ENCODE assay signal across 26 cellular contexts in genomic region chr5:42090162-42090561, GRCh38.
"Had no signal": no experiment of that assay in that cellular context is flagged by ENCODE, and none has a peak within 500 bp of the region (broad histone marks: within the 10 kb centered on the region; RNA-seq: fewer than 3 reads in every experiment).

No MANE protein-coding gene starts in this region.

- H3K9me3 Mint-ChIP-seq: nephron progenitor cell had no signal

- H3K4me3 Mint-ChIP-seq: immature natural killer cell; naive thymus-derived CD8-positive, alpha-beta T cell; nephron progenitor cell; stimulated activated memory B cell treated with anti-CD40 and anti-IgM and Interleukin-4, amounts not matched to agents 10 μg/mL and 1 μg/mL and 100 μg/mL, for 72 hours; stimulated activated naive CD8-positive, alpha-beta T cell treated with anti-CD3 and anti-CD28 coated beads, Interleukin-15, Interleukin-2, amounts not matched to agents 100 ng/mL and 50 ng/mL, for 24 hours had no signal

- H3K4me1 ChIP-seq: esophagus squamous epithelium, lower lobe of right lung, prostate gland, right atrium auricular region, suprapubic skin, transverse colon, upper lobe of right lung, uterus had no signal

- FAIRE-seq: endothelial cell of umbilical vein, frontal cortex had no signal

- H3K27me3 ChIP-seq: esophagus squamous epithelium, right atrium auricular region, suprapubic skin, transverse colon, upper lobe of right lung, uterus had no signal

- H3K36me3 ChIP-seq: esophagus squamous epithelium, lower lobe of right lung, prostate gland, right atrium auricular region, suprapubic skin, transverse colon, upper lobe of right lung, uterus had no signal

- H3K27ac ChIP-seq: coronary artery, esophagus squamous epithelium, lower lobe of right lung, prostate gland, right atrium auricular region, suprapubic skin, transverse colon, upper lobe of right lung, uterus had no signal

- DNase-seq: dermis blood vessel endothelial cell; effector memory CD4-positive, alpha-beta T cell; erythroblast; esophagus squamous epithelium; hypothalamus; immature natural killer cell; islet precursor cell; left ventricle myocardium superior; lower lobe of right lung; naive thymus-derived CD8-positive, alpha-beta T cell; nephron progenitor cell; nucleus accumbens; stimulated activated CD4-positive, alpha-beta T cell treated with anti-CD3 and anti-CD28 coated beads, Interleukin-2, amount 100 ng/mL, for 24 hours; stimulated activated CD4-positive, alpha-beta T cell treated with anti-CD3 and anti-CD28 coated beads, Interleukin-4, amount 100 ng/mL, for 24 hours; transverse colon; upper lobe of right lung; uterus had no signal

- H3K4me3 ChIP-seq: coronary artery, esophagus squamous epithelium, lower lobe of right lung, prostate gland, right atrium auricular region, suprapubic skin, transverse colon, upper lobe of right lung, uterus had no signal

- H3K36me3 Mint-ChIP-seq: immature natural killer cell; naive thymus-derived CD8-positive, alpha-beta T cell; stimulated activated memory B cell treated with anti-CD40 and anti-IgM and Interleukin-4, amounts not matched to agents 10 μg/mL and 1 μg/mL and 100 μg/mL, for 72 hours had no signal

- ATAC-seq: left ventricle myocardium superior; lower lobe of right lung; naive thymus-derived CD8-positive, alpha-beta T cell; sciatic nerve; stimulated activated memory B cell treated with anti-CD40 and anti-IgM and Interleukin-4, amounts not matched to agents 10 μg/mL and 1 μg/mL and 100 μg/mL, for 72 hours; upper lobe of right lung had no signal

- H3K4me1 Mint-ChIP-seq: immature natural killer cell; naive thymus-derived CD8-positive, alpha-beta T cell; nephron progenitor cell; stimulated activated memory B cell treated with anti-CD40 and anti-IgM and Interleukin-4, amounts not matched to agents 10 μg/mL and 1 μg/mL and 100 μg/mL, for 72 hours had no signal

- H3K27ac Mint-ChIP-seq: immature natural killer cell; naive thymus-derived CD8-positive, alpha-beta T cell; nephron progenitor cell; stimulated activated memory B cell treated with anti-CD40 and anti-IgM and Interleukin-4, amounts not matched to agents 10 μg/mL and 1 μg/mL and 100 μg/mL, for 72 hours; stimulated activated naive CD8-positive, alpha-beta T cell treated with anti-CD3 and anti-CD28 coated beads, Interleukin-15, Interleukin-2, amounts not matched to agents 100 ng/mL and 50 ng/mL, for 24 hours had no signal

- H3K9me3 ChIP-seq: esophagus squamous epithelium, lower lobe of right lung, prostate gland, right atrium auricular region, suprapubic skin, transverse colon, upper lobe of right lung, uterus had no signal

- H3K27me3 Mint-ChIP-seq: stimulated activated memory B cell treated with anti-CD40 and anti-IgM and Interleukin-4, amounts not matched to agents 10 μg/mL and 1 μg/mL and 100 μg/mL, for 72 hours; stimulated activated naive CD8-positive, alpha-beta T cell treated with anti-CD3 and anti-CD28 coated beads, Interleukin-15, Interleukin-2, amounts not matched to agents 100 ng/mL and 50 ng/mL, for 24 hours had no signal
